ENCODE assay signal across 8 cellular contexts in the genomic region with DNA sequence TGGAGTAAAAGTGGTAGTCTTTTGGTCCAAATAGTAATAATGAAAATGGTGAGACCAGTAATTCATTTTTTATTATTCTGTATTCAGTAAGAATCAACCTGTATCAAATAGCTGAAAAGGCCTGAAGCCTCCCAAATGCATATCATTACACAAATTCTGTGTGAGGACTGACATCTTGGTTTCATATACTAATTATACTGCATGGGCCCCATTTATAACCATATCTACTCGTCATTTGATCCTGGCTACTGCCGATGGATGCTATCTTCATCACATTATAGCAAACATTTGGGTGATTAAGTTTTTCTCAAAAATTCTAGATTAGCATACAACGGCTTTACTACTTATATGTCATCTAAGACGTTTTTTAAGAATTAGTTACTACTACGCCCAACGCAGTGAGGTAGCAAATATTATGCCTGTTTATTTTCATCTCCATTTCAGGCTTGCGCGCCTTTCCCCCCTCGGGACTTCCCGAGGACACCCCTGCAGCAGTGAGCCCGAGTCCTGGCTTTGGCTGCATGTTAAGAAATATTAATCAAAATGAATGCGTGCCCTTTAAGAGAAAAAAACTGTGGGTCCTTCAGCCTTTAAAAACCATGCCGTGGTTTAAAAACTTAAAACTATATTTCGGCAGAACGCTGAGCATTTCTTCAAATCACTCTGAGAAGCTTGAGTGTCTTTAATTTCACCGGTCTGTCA. TPM values are rescaled to one million over a fixed set of nuclear protein-coding genes. Genes with fewer than 3 reads are reported as not detected.
DNase-seq lines count a peak whose midpoint lies in the region; ATAC-seq and TF ChIP-seq lines count a peak whose summit lies in the region.

No MANE protein-coding gene starts in this region.

- H3K4me3 ChIP-seq in GM08714 (ENCODE audit: low read length) (peak overlapping the region; percentile 90), LNCaP clone FGC (ENCODE audit: low read depth, low read length) (peak overlapping the region; percentile 94)

- DNase-seq in LNCaP clone FGC (ENCODE audit: low read depth) (no peak), foreskin melanocyte (peak; percentile 34), osteocyte (ENCODE audit: extremely low spot score, unreplicated experiment) (no peak), GM19240 (ENCODE audit: insufficient read length, low spot score) (no peak), GF-D8 (lab: John Stamatoyannopoulos, UW) (no peak)
- DNase-seq in activated effector memory CD4-positive, alpha-beta T cell treated with Interleukin-2 at 50 U/mL for 16 hours, result peak; percentile 7

- no peak for ATAC-seq in HG02571 (IDR thresholded peaks at IDR 0.05; ENCODE audit: unreplicated experiment)

- no peaks in the 10 kb centered on the region for H3K36me3 Mint-ChIP-seq in osteocyte (ENCODE audit: unreplicated experiment)

- no peaks in the 10 kb centered on the region for H3K9me3 Mint-ChIP-seq in osteocyte (ENCODE audit: unreplicated experiment)

- H3K27me3 Mint-ChIP-seq in osteocyte (ENCODE audit: unreplicated experiment), result peaks cover 2% of the 10 kb centered on the region

- H3K4me3 Mint-ChIP-seq in osteocyte (ENCODE audit: unreplicated experiment), result peak overlapping the region; percentile 94

- peaks cover 30% of the 10 kb centered on the region for H3K4me1 Mint-ChIP-seq in osteocyte (ENCODE audit: unreplicated experiment)

- TF ChIP-seq CTCF in LNCaP clone FGC (IDR thresholded peaks at IDR 0.05; ENCODE audit: control insufficient read depth, extremely low read depth, insufficient read depth) (no peak), osteocyte (IDR thresholded peaks at IDR 0.05) (no peak)

- peak overlapping the region; percentile 98 for H3K27ac Mint-ChIP-seq in osteocyte (ENCODE audit: unreplicated experiment)

RNA-seq across cellular contexts. Expression of a gene that starts 0.8 kb away (rescaled TPM):
- total RNA-seq in osteocyte, result 9.5 and 9.9 TPM in 2 replicates

Comparison
In these comparisons a context has a peak if more than half of its experiments do, and no peak if none do; other contexts are left out.
1. DNase-seq: peak in activated effector memory CD4-positive, alpha-beta T cell treated with Interleukin-2 at 50 U/mL for 16 hours (single experiment) and foreskin melanocyte (single experiment); none in LNCaP clone FGC (single experiment), osteocyte (single experiment), GM19240 (single experiment) and GF-D8 (single experiment).